Comparison of ENCODE assay signal across 8 cellular contexts in genomic region chr17:79258042-79258441, GRCh38.
"Had no signal": no experiment of that assay in that cellular context is flagged by ENCODE, and none has a peak within 500 bp of the region (broad histone marks: within the 10 kb centered on the region; RNA-seq: fewer than 3 reads in every experiment).

No MANE protein-coding gene starts in this region.

- H3K27ac Mint-ChIP-seq: GM23338, HFFc6, IgD-negative memory B cell had no signal

- H3K4me3 Mint-ChIP-seq: GM23338, HFFc6, IgD-negative memory B cell had no signal

- DNase-seq: HFFc6, KBM-7 had no signal

- ATAC-seq: GM23338, HCT116, HepG2 had no signal

- FAIRE-seq: H1, H54, HepG2 had no signal

- H3K4me1 Mint-ChIP-seq: IgD-negative memory B cell had no signal

- H3K9me3 Mint-ChIP-seq: GM23338, HFFc6, IgD-negative memory B cell had no signal

- H3K36me3 Mint-ChIP-seq: IgD-negative memory B cell had no signal
